7 cellular contexts compared by ENCODE assay signal in genomic region chr3:154121236-154122095, GRCh38. TPM values are rescaled to one million over a fixed set of nuclear protein-coding genes. Genes with fewer than 3 reads are reported as not detected.
A peak's percentile ranks its signal among the peaks of the same experiment; 100 is the strongest.
DNase-seq lines count a peak whose midpoint lies in the region; ATAC-seq lines count a peak whose summit lies in the region.

TSS of gene ARHGEF26 (plus strand) at chr3:154121390. CDS start at chr3:154121993, 603 bp downstream.

- no peaks in the 10 kb centered on the region for H3K36me3 ChIP-seq in ectodermal cell (ENCODE audit: control insufficient read depth, insufficient read depth, low read length)

- peaks cover 66% of the 10 kb centered on the region for H3K27me3 Mint-ChIP-seq in activated CD4-positive, alpha-beta memory T cell treated with anti-CD3 and anti-CD28 coated beads, Interleukin-2, amount 10 ng/mL, durations not matched to agents 7 days and 5 days

- H3K27ac Mint-ChIP-seq in activated CD4-positive, alpha-beta memory T cell treated with anti-CD3 and anti-CD28 coated beads, Interleukin-2, amount 10 ng/mL, durations not matched to agents 7 days and 5 days = no peak within 1 kb of the TSS

- no peaks in the 10 kb centered on the region for H3K36me3 Mint-ChIP-seq in activated CD4-positive, alpha-beta memory T cell treated with anti-CD3 and anti-CD28 coated beads, Interleukin-2, amount 10 ng/mL, durations not matched to agents 7 days and 5 days (ENCODE audit: low read depth)

- H3K4me3 Mint-ChIP-seq in activated CD4-positive, alpha-beta memory T cell treated with anti-CD3 and anti-CD28 coated beads, Interleukin-2, amount 10 ng/mL, durations not matched to agents 7 days and 5 days = peak within 1 kb of the TSS; percentile 74

- no peaks in the 10 kb centered on the region for H3K9me3 ChIP-seq in ectodermal cell (ENCODE audit: control insufficient read depth, low read length)

- DNase-seq in NCI-H446 (lab: John Stamatoyannopoulos, UW) (peak; percentile 56 to 78), lung microvascular endothelial cell (ENCODE audit: low read depth in 2 of 2) (peak; percentile 27 to 55)
- DNase-seq in activated CD4-positive, alpha-beta memory T cell treated with anti-CD3 and anti-CD28 coated beads, Interleukin-2, amount 10 ng/mL, durations not matched to agents 7 days and 5 days = peak; percentile 85
- peak; percentile 21 to 77 (median 46) for DNase-seq in stimulated activated CD4-positive, alpha-beta T cell treated with anti-CD3 and anti-CD28 coated beads, TNF-alpha, amount 100 ng/mL, for 24 hours (ENCODE audit: low read depth in 3 of 3)

- H3K4me3 ChIP-seq in ectodermal cell (ENCODE audit: insufficient read depth, low read depth, low read length) = peak within 1 kb of the TSS; percentile 83

- CTCF ChIA-PET in activated CD4-positive, alpha-beta memory T cell treated with anti-CD3 and anti-CD28 coated beads, Interleukin-2, amount 10 ng/mL, durations not matched to agents 7 days and 5 days (lab: Charles Lee) = interaction anchor here (1.7 kb wide), 1 partner anchor 132 kb away, joined by 4 read pairs; no protein-coding TSS in a partner anchor

- H3K4me1 Mint-ChIP-seq in activated CD4-positive, alpha-beta memory T cell treated with anti-CD3 and anti-CD28 coated beads, Interleukin-2, amount 10 ng/mL, durations not matched to agents 7 days and 5 days = peaks cover 17% of the 10 kb centered on the region

- peaks cover 8% of the 10 kb centered on the region for H3K4me1 ChIP-seq in ectodermal cell (ENCODE audit: control insufficient read depth, insufficient read depth, low read length)

- peaks cover 28% of the 10 kb centered on the region for H3K27me3 ChIP-seq in ectodermal cell (ENCODE audit: control insufficient read depth, insufficient read depth, low read length, poor library complexity, severe bottlenecking)

- H3K9me3 Mint-ChIP-seq in activated CD4-positive, alpha-beta memory T cell treated with anti-CD3 and anti-CD28 coated beads, Interleukin-2, amount 10 ng/mL, durations not matched to agents 7 days and 5 days = no peaks in the 10 kb centered on the region

- POLR2A ChIA-PET in activated CD4-positive, alpha-beta memory T cell treated with anti-CD3 and anti-CD28 coated beads, Interleukin-2, amount 10 ng/mL, durations not matched to agents 7 days and 5 days (lab: Charles Lee) = no interaction called here

- 0% methylated on average over 82 of the region's 82 CpGs for WGBS in ectodermal cell, 2 experiments

- no peak within 1 kb of the TSS for H3K27ac ChIP-seq in ectodermal cell (ENCODE audit: insufficient read depth, low read depth, low read length, poor library complexity, severe bottlenecking)

- ATAC-seq in GM18511 (IDR thresholded peaks at IDR 0.05; ENCODE audit: unreplicated experiment) (peak; percentile 74), HG03025 (IDR thresholded peaks at IDR 0.05; ENCODE audit: low FRiP score, unreplicated experiment) (peak; percentile 67)

RNA-seq across cellular contexts. Expression of gene ARHGEF26, which starts in this region (rescaled TPM):
- under 1 TPM; 0.13 TPM for total RNA-seq in activated CD4-positive, alpha-beta memory T cell treated with anti-CD3 and anti-CD28 coated beads, Interleukin-2, amount 10 ng/mL, durations not matched to agents 7 days and 5 days
- polyA plus RNA-seq in ectodermal cell (2013, experiment 1 of 4) = 12.3 TPM
- 15.3 TPM for polyA plus RNA-seq in ectodermal cell (2013, experiment 2 of 4)
- 10.5 TPM for polyA plus RNA-seq in ectodermal cell (2013, experiment 3 of 4)
- 11.2 TPM for polyA plus RNA-seq in ectodermal cell (2013, experiment 4 of 4)
- total RNA-seq in lung microvascular endothelial cell = under 0.01 and 0.22 TPM in 2 replicates

Comparison
In these comparisons a context has a peak if more than half of its experiments do, and no peak if none do; other contexts are left out.
1. Peak in DNase-seq in activated CD4-positive, alpha-beta memory T cell treated with anti-CD3 and anti-CD28 coated beads, Interleukin-2, amount 10 ng/mL, durations not matched to agents 7 days and 5 days; RNA of the gene not detected or under 1 TPM.
2. Peak in DNase-seq in lung microvascular endothelial cell; RNA of the gene not detected or under 1 TPM.